In genomic region chr15:42401544-42402478, GRCh38 we compare ENCODE assay signal across 14 cellular contexts. TPM values are rescaled to one million over a fixed set of nuclear protein-coding genes. Genes with fewer than 3 reads are reported as not detected.
DNase-seq lines count a peak whose midpoint lies in the region; ATAC-seq and TF ChIP-seq lines count a peak whose summit lies in the region.
"Had no signal": no experiment of that assay in that cellular context is flagged by ENCODE, and none has a peak within 500 bp of the region (broad histone marks: within the 10 kb centered on the region; RNA-seq: fewer than 3 reads in every experiment).

No MANE protein-coding gene starts in this region.

- H3K4me1 Mint-ChIP-seq in activated T-helper 17 cell treated with anti-CD3 and anti-CD28 coated beads, Interleukin-2, amount 50 U/mL, for 72 hours: peaks cover 6% of the 10 kb centered on the region

- H4K20me1 ChIP-seq in HCT116 (ENCODE audit: insufficient read depth): no peaks in the 10 kb centered on the region

- WGBS in neuronal stem cell (ENCODE audit: extremely low coverage in 2 of 2, insufficient read length in 2 of 2, insufficient replicate concordance in 1 of 2), 2 donors: no CpG with 5 or more reads among the region's 24 CpGs
- 82 to 90% (median 88%) methylated on average over 22 to 24 of the region's 24 CpGs for WGBS in stomach, 5 donors

- H4K91ac ChIP-seq in neuronal stem cell (ENCODE audit: low read depth, low read length, poor library complexity): no peak overlapping the region

- intact Hi-C loops in HCT116 (cut with micrococcal nuclease): no loop called here
- intact Hi-C loops in stomach (cut with DNase I; ENCODE audit: low total_unique reads): no loop called here

- peak overlapping the region; percentile 82 for H3K4me2 ChIP-seq in HCT116 (ENCODE audit: low read length)
- H3K4me2 ChIP-seq in neuronal stem cell (ENCODE audit: insufficient read depth, low read length, poor library complexity, severe bottlenecking): no peak overlapping the region

- H3K18ac ChIP-seq in neuronal stem cell (ENCODE audit: low read length): no peak overlapping the region

- H3K4me1 ChIP-seq in HCT116 (ENCODE audit: control insufficient read depth in 1 of 2, insufficient read depth in 2 of 2, low read length in 2 of 2) (peaks cover 0 to 18% of the 10 kb centered on the region in 2 experiments; a peak in 2 of 4 replicates), neuronal stem cell (ENCODE audit: control insufficient read depth in 2 of 2, insufficient read depth in 1 of 2, low read depth in 1 of 2, low read length in 2 of 2) (peaks cover 0 to 3% of the 10 kb centered on the region in 2 donors), stomach (peaks cover 0 to 3% (median 0%) of the 10 kb centered on the region in 4 donors)
- H3K4me1 ChIP-seq: thyroid gland had no signal

- H2BK120ac ChIP-seq in neuronal stem cell (ENCODE audit: low read depth, low read length): no peak overlapping the region

- ATAC-seq in HCT116: peak; percentile 98
- ATAC-seq in activated T-helper 17 cell treated with anti-CD3 and anti-CD28 coated beads, Interleukin-2, amount 50 U/mL, for 72 hours (replicated peaks): peak; percentile 74
- no peak for ATAC-seq in HG02884 (IDR thresholded peaks at IDR 0.05; ENCODE audit: unreplicated experiment)
- ATAC-seq in GM18861 (IDR thresholded peaks at IDR 0.05; ENCODE audit: unreplicated experiment): no peak

- no peak overlapping the region for H4K8ac ChIP-seq in neuronal stem cell (ENCODE audit: low read depth, low read length)

- no peaks in the 10 kb centered on the region for H3K27me3 Mint-ChIP-seq in activated T-helper 17 cell treated with anti-CD3 and anti-CD28 coated beads, Interleukin-2, amount 50 U/mL, for 72 hours

- H2BK12ac ChIP-seq in neuronal stem cell (ENCODE audit: low read length): no peak overlapping the region

- TSS peak; percentile 83 for BruUV-seq in HCT116 (replicated peaks; lab: Mats Ljungman, UMichigan)

- peak overlapping the region; percentile 6 for H3K27ac Mint-ChIP-seq in activated T-helper 17 cell treated with anti-CD3 and anti-CD28 coated beads, Interleukin-2, amount 50 U/mL, for 72 hours

- H3K36me3 ChIP-seq in HCT116 (ENCODE audit: control insufficient read depth in 1 of 2, insufficient read depth in 2 of 2, low read length in 2 of 2): no peaks in the 10 kb centered on the region
- no peaks in the 10 kb centered on the region for H3K36me3 ChIP-seq in neuronal stem cell (replicated peaks in 1 of 2; ENCODE audit: control insufficient read depth in 2 of 2, insufficient read depth in 2 of 2, low read length in 2 of 2)
- peaks cover 0 to 56% (median 32%) of the 10 kb centered on the region in 4 donors for H3K36me3 ChIP-seq in stomach
- H3K36me3 ChIP-seq: thyroid gland had no signal

- peaks cover 6% of the 10 kb centered on the region for H3K36me3 Mint-ChIP-seq in activated T-helper 17 cell treated with anti-CD3 and anti-CD28 coated beads, Interleukin-2, amount 50 U/mL, for 72 hours (ENCODE audit: low read depth)

- peak overlapping the region; percentile 81 to 92 for H3K4me3 ChIP-seq in HCT116 (replicated peaks in 1 of 2; ENCODE audit: low read depth in 1 of 2, low read length in 2 of 2)
- H3K4me3 ChIP-seq in neuronal stem cell (ENCODE audit: low read length in 2 of 2): peak overlapping the region in 1 of 2 donors; percentile 65
- H3K4me3 ChIP-seq in stomach: no peak overlapping the region
- H3K4me3 ChIP-seq: thyroid gland had no signal

- CTCF ChIA-PET in HCT116 (lab: Charles Lee): interaction anchor here (0.6 to 2.1 kb wide), 2 partner anchors 16 to 334 kb away, joined by 3 to 11 read pairs; no protein-coding TSS in a partner anchor

- H3K27me3 ChIP-seq in HCT116 (ENCODE audit: insufficient read depth, low read length) (no peaks in the 10 kb centered on the region), neuronal stem cell (ENCODE audit: control insufficient read depth in 3 of 3, insufficient read depth in 3 of 3, low read depth in 1 of 3, low read length in 3 of 3) (no peaks in the 10 kb centered on the region), stomach (no peaks in the 10 kb centered on the region)
- H3K27me3 ChIP-seq: thyroid gland had no signal

- no peaks in the 10 kb centered on the region for H3K9me3 Mint-ChIP-seq in activated T-helper 17 cell treated with anti-CD3 and anti-CD28 coated beads, Interleukin-2, amount 50 U/mL, for 72 hours
- H3K9me3 Mint-ChIP-seq: nephron had no signal

- TF ChIP-seq EP300 in stomach (IDR thresholded peaks at IDR 0.05): no peak

- H3K9me3 ChIP-seq in HCT116 (ENCODE audit: control insufficient read depth in 1 of 2, insufficient read depth in 1 of 2, low read depth in 1 of 2, low read length in 2 of 2) (no peaks in the 10 kb centered on the region), neuronal stem cell (replicated peaks in 1 of 2; ENCODE audit: control insufficient read depth in 2 of 2, insufficient read depth in 1 of 2, low read depth in 1 of 2, low read length in 2 of 2) (no peaks in the 10 kb centered on the region), stomach (no peaks in the 10 kb centered on the region)
- H3K9me3 ChIP-seq: thyroid gland had no signal

- H3K23ac ChIP-seq in neuronal stem cell (ENCODE audit: low read depth, low read length, poor library complexity): no peak overlapping the region

- H3K9me2 ChIP-seq in HCT116 (ENCODE audit: insufficient read depth): no peaks in the 10 kb centered on the region

- H2AFZ ChIP-seq in HCT116 (ENCODE audit: low read depth, low read length, poor library complexity, severe bottlenecking): no peak overlapping the region
- H2AFZ ChIP-seq in neuronal stem cell (ENCODE audit: low read length): peak overlapping the region; percentile 70

- TF ChIP-seq POLR2A in HCT116 (IDR thresholded peaks at IDR 0.05; ENCODE audit: borderline replicate concordance, extremely low read depth, insufficient read depth, insufficient read length) (peak; percentile 77), stomach (IDR thresholded peaks at IDR 0.05) (no peak)

- H3K27ac ChIP-seq in HCT116 (ENCODE audit: low read depth, low read length) (peak overlapping the region; percentile 60), neuronal stem cell (replicated peaks; ENCODE audit: low read length) (no peak overlapping the region), stomach (no peak overlapping the region)
- H3K27ac ChIP-seq: 22Rv1, thyroid gland had no signal

- H3K14ac ChIP-seq in neuronal stem cell (ENCODE audit: low read length): no peak overlapping the region

- H2BK15ac ChIP-seq in neuronal stem cell (ENCODE audit: low read length): no peak overlapping the region

- POLR2A ChIA-PET in HCT116 (lab: Charles Lee): interaction anchor here (1.0 kb wide), 1 partner anchor 10 kb away, joined by 6 read pairs; no protein-coding TSS in a partner anchor

- no peak for TF ChIP-seq RAD21 in HCT116 (IDR thresholded peaks at IDR 0.05; ENCODE audit: low read depth)

- H3K9ac ChIP-seq in HCT116 (ENCODE audit: low read length): peak overlapping the region; percentile 79
- H3K9ac ChIP-seq in neuronal stem cell (ENCODE audit: low read depth, low read length, poor library complexity): no peak overlapping the region

- no peaks in the 10 kb centered on the region for H3K79me2 ChIP-seq in HCT116 (ENCODE audit: insufficient read depth, low read length)

- no peak overlapping the region for H3K4ac ChIP-seq in neuronal stem cell (ENCODE audit: low read length)

- no peaks in the 10 kb centered on the region for H3K79me1 ChIP-seq in neuronal stem cell (ENCODE audit: low read depth, low read length)

- H2AK5ac ChIP-seq in neuronal stem cell (ENCODE audit: low read depth, low read length): no peak overlapping the region

- RAD21 ChIA-PET in HCT116 (lab: Charles Lee; ENCODE audit: low non-redundant PET in 1 of 2, low total read pairs in 2 of 2, uncharacterized antibody in 2 of 2, unreplicated experiment in 2 of 2): no interaction called here

- peak overlapping the region; percentile 50 for H3K4me3 Mint-ChIP-seq in activated T-helper 17 cell treated with anti-CD3 and anti-CD28 coated beads, Interleukin-2, amount 50 U/mL, for 72 hours
- H3K4me3 Mint-ChIP-seq: nephron had no signal

- no peak for TF ChIP-seq CTCF in HCT116 (IDR thresholded peaks at IDR 0.05 in 2 of 3, conservative IDR thresholded peaks at IDR 0.05 in 1 of 3; ENCODE audit: borderline replicate concordance in 1 of 3, insufficient read depth in 1 of 3, low read depth in 2 of 3, low read length in 2 of 3)
- TF ChIP-seq CTCF in stomach (IDR thresholded peaks at IDR 0.05): no peak

- no peak overlapping the region for H2BK5ac ChIP-seq in neuronal stem cell (ENCODE audit: low read length)

- DNase-seq in NK-92 treated with Interleukin-12 subunit alpha and Interleukin-12 subunit beta, amount 100 ng/mL, for 24 hours (lab: John Stamatoyannopoulos, UW): peak; percentile 81
- DNase-seq in NK-92 (lab: John Stamatoyannopoulos, UW; ENCODE audit: unreplicated experiment) (no peak), HCT116 (ENCODE audit: low read depth, low spot score) (peak; percentile 72), neuronal stem cell (ENCODE audit: low spot score) (no peak), stomach (no peak)
- DNase-seq: effector CD8-positive, alpha-beta T cell; NCI-H1436; NCI-H82; thyroid gland had no signal

TF ChIP-seq in HCT116, 20 proteins besides CTCF, POLR2A, EP300 and RAD21 (continues in another document):
- TF ChIP-seq CBX3 (IDR thresholded peaks at IDR 0.05; ENCODE audit: low read depth): peak; percentile 49; the same call in 1 of the 2 replicates
- TF ChIP-seq ELF1 (IDR thresholded peaks at IDR 0.05; ENCODE audit: borderline replicate concordance, low read depth): peak; percentile 76
- no peak for TF ChIP-seq EZH2phosphoT487 (IDR thresholded peaks at IDR 0.05; ENCODE audit: borderline replicate concordance)
- TF ChIP-seq POLR2AphosphoS5 (IDR thresholded peaks at IDR 0.05; ENCODE audit: low read depth, low read length): peak; percentile 89
- no peak for TF ChIP-seq JUND (IDR thresholded peaks at IDR 0.05)
- TF ChIP-seq ZFX (IDR thresholded peaks at IDR 0.05): peak; percentile 28; the same call in 1 of the 2 replicates

RNA-seq across cellular contexts. Expression of gene CAPN3, which starts 42.5 kb away (rescaled TPM):
- total RNA-seq in HCT116 (2021; ENCODE audit: unreplicated experiment): 1.8 TPM
- polyA plus RNA-seq in HCT116 (2012): 2.4 and 2.8 TPM in 2 replicates
- 1 to 10 TPM; 3.2 to 4.6 TPM for total RNA-seq in activated T-helper 17 cell treated with anti-CD3 and anti-CD28 coated beads, Interleukin-2, amount 50 U/mL, for 72 hours
- polyA plus RNA-seq in neuronal stem cell (2013, experiment 1 of 2): 0.32 TPM
- polyA plus RNA-seq in neuronal stem cell (2013, experiment 2 of 2): 0.25 TPM
- 100 to 1,000 TPM in 1 of 5 donors, 10 to 100 TPM in 2, 1 to 10 TPM in 1, under 1 TPM in 1; 0.29 to 244 (median 13.9) TPM for total RNA-seq in stomach
- 10 to 100 TPM in 1 of 3 donors, 1 to 10 TPM in 2; 3.9 to 22.1 (median 7.3) TPM for polyA plus RNA-seq in stomach

Comparison
In these comparisons a context has a peak if more than half of its experiments do, and no peak if none do; other contexts are left out.
1. DNase-seq: peak in NK-92 treated with Interleukin-12 subunit alpha and Interleukin-12 subunit beta, amount 100 ng/mL, for 24 hours (single experiment) and HCT116 (single experiment); none in NK-92 (single experiment), neuronal stem cell (single experiment) and stomach (single experiment).
2. ATAC-seq: peak in HCT116 (single experiment) and activated T-helper 17 cell treated with anti-CD3 and anti-CD28 coated beads, Interleukin-2, amount 50 U/mL, for 72 hours (single experiment); none in HG02884 (single experiment) and GM18861 (single experiment).
3. H3K4me3 ChIP-seq: peak in HCT116 (2 of 2); none in stomach (0 of 4).